In genomic region chr1:90989990-90990389, GRCh38 we compare ENCODE assay signal across 16 cellular contexts. TPM values are rescaled to one million over a fixed set of nuclear protein-coding genes. Genes with fewer than 3 reads are reported as not detected.
DNase-seq lines count a peak whose midpoint lies in the region; ATAC-seq lines count a peak whose summit lies in the region.
"Had no signal": no experiment of that assay in that cellular context is flagged by ENCODE, and none has a peak within 500 bp of the region (broad histone marks: within the 10 kb centered on the region; RNA-seq: fewer than 3 reads in every experiment).

No MANE protein-coding gene starts in this region.

- DNase-seq in naive B cell: peak; percentile 20
- DNase-seq in stimulated activated CD4-positive, alpha-beta T cell treated with anti-CD3 and anti-CD28 coated beads, Interleukin-2, amount 100 ng/mL, for 48 hours: no peak
- DNase-seq: activated CD4-positive, alpha-beta T cell treated with anti-CD3 and anti-CD28 coated beads for 4 hours; activated naive CD4-positive, alpha-beta T cell treated with anti-CD3 and anti-CD28 coated beads, Interleukin-2, amount 50 U/mL, for 16 hours; DMS153; GOT3; left colon; NCI-H1694; NCI-H526 treated with DMSO at 0.1 percent for 48 hours; stimulated activated CD4-positive, alpha-beta T cell treated with anti-CD3 and anti-CD28 coated beads, Interleukin-12 subunit alpha, Interleukin-12 subunit beta, amount 100 ng/mL, for 4 hours had no signal

- H3K27me3 Mint-ChIP-seq in naive B cell: no peaks in the 10 kb centered on the region
- H3K27me3 Mint-ChIP-seq: brain had no signal

- H3K4me3 Mint-ChIP-seq in naive B cell: peak overlapping the region in 4 of 8 donors; percentile 2 to 33 (median 13)
- H3K4me3 Mint-ChIP-seq: brain had no signal

- H3K27ac Mint-ChIP-seq in naive B cell: peak overlapping the region; percentile 30 to 85 (median 61)
- H3K27ac Mint-ChIP-seq: brain had no signal

- peaks cover 25 to 29% of the 10 kb centered on the region in 2 donors for H3K36me3 Mint-ChIP-seq in naive B cell

- peaks cover 76 to 90% (median 89%) of the 10 kb centered on the region in 3 donors for H3K4me1 Mint-ChIP-seq in naive B cell
- H3K4me1 Mint-ChIP-seq: brain had no signal

- ATAC-seq in GM18868 (IDR thresholded peaks at IDR 0.05; ENCODE audit: unreplicated experiment) (peak; percentile 84), GM21717 (IDR thresholded peaks at IDR 0.05; ENCODE audit: unreplicated experiment) (peak; percentile 62), HG03378 (IDR thresholded peaks at IDR 0.05; ENCODE audit: unreplicated experiment) (peak; percentile 74), naive B cell (ENCODE audit: low read depth in 2 of 2) (peak; percentile 65 to 70), GM19397 (IDR thresholded peaks at IDR 0.05; ENCODE audit: unreplicated experiment) (no peak), HG02759 (IDR thresholded peaks at IDR 0.05; ENCODE audit: unreplicated experiment) (no peak)
- ATAC-seq: left colon had no signal

- peaks cover 4 to 31% (median 11%) of the 10 kb centered on the region in 7 donors for H3K9me3 Mint-ChIP-seq in naive B cell

RNA-seq across cellular contexts. Expression of gene ZNF644, which starts 31.8 kb away (rescaled TPM):
- polyA plus RNA-seq in naive B cell (ENCODE audit: low read depth in 6 of 6): 100 to 1,000 TPM in 3 of 6 donors, 10 to 100 TPM in 3; 89.4 to 115 (median 103) TPM

Comparison
In these comparisons a context has a peak if more than half of its experiments do, and no peak if none do; other contexts are left out.
1. ATAC-seq: peak in GM18868 (single experiment), GM21717 (single experiment), HG03378 (single experiment) and naive B cell (2 of 2); none in GM19397 (single experiment) and HG02759 (single experiment).